15 cellular contexts compared by ENCODE assay signal in genomic region chr17:8868529-8868951, GRCh38. TPM values are rescaled to one million over a fixed set of nuclear protein-coding genes. Genes with fewer than 3 reads are reported as not detected.
DNase-seq lines count a peak whose midpoint lies in the region; ATAC-seq, FAIRE-seq and TF ChIP-seq lines count a peak whose summit lies in the region.
"Had no signal": no experiment of that assay in that cellular context is flagged by ENCODE, and none has a peak within 500 bp of the region (broad histone marks: within the 10 kb centered on the region; RNA-seq: fewer than 3 reads in every experiment).

No MANE protein-coding gene starts in this region.

- H3K27ac Mint-ChIP-seq in dendritic cell treated with granulocyte-macrophage colony-stimulating factor and Interleukin-4, amounts not matched to agents 40 ng/mL and 50 ng/mL, for 4 days, result peak overlapping the region; percentile 80
- H3K27ac Mint-ChIP-seq: CD4-positive, alpha-beta T cell had no signal

- peaks cover 82% of the 10 kb centered on the region for H3K4me1 Mint-ChIP-seq in dendritic cell treated with granulocyte-macrophage colony-stimulating factor and Interleukin-4, amounts not matched to agents 40 ng/mL and 50 ng/mL, for 4 days (ENCODE audit: low read depth)

- H3K27me3 Mint-ChIP-seq in dendritic cell treated with granulocyte-macrophage colony-stimulating factor and Interleukin-4, amounts not matched to agents 40 ng/mL and 50 ng/mL, for 4 days, result no peaks in the 10 kb centered on the region
- H3K27me3 Mint-ChIP-seq: CD4-positive, alpha-beta T cell had no signal

- peaks cover 22% of the 10 kb centered on the region for H3K36me3 Mint-ChIP-seq in dendritic cell treated with granulocyte-macrophage colony-stimulating factor and Interleukin-4, amounts not matched to agents 40 ng/mL and 50 ng/mL, for 4 days (ENCODE audit: low read depth)

- H3K4me3 Mint-ChIP-seq in dendritic cell treated with granulocyte-macrophage colony-stimulating factor and Interleukin-4, amounts not matched to agents 40 ng/mL and 50 ng/mL, for 4 days, result no peak overlapping the region

- ATAC-seq in GM19397 (IDR thresholded peaks at IDR 0.05; ENCODE audit: unreplicated experiment), result peak; percentile 49
- peak; percentile 55 for ATAC-seq in HG03432 (IDR thresholded peaks at IDR 0.05; ENCODE audit: unreplicated experiment)
- no peak for ATAC-seq in HG02571 (IDR thresholded peaks at IDR 0.05; ENCODE audit: unreplicated experiment)
- ATAC-seq in left cardiac atrium, result no peak
- ATAC-seq: left lobe of liver, Panc1 had no signal

- no peak for DNase-seq in GM12892 (ENCODE audit: insufficient read length)
- no peak for DNase-seq in NCI-H524 treated with DMSO at 0.1 percent for 48 hours (lab: John Stamatoyannopoulos, UW)
- DNase-seq in NK-92 (lab: John Stamatoyannopoulos, UW; ENCODE audit: unreplicated experiment), result no peak
- DNase-seq in left cardiac atrium, result no peak
- DNase-seq: activated CD4-positive, alpha-beta T cell treated with anti-CD3 and anti-CD28 coated beads, Interleukin-2, amount 50 U/mL, for 1 hour; CD4-positive, alpha-beta T cell; SW 1271 had no signal

- TF ChIP-seq POLR2A in GM12892 (IDR thresholded peaks at IDR 0.05; ENCODE audit: low read depth, low read length), result no peak

- intact Hi-C loops in dendritic cell treated with granulocyte-macrophage colony-stimulating factor and Interleukin-4, amounts not matched to agents 40 ng/mL and 50 ng/mL, for 4 days (cut with micrococcal nuclease), result no loop called here
- intact Hi-C loops in left cardiac atrium (cut with DNase I), result no loop called here

- peak; percentile 95 for FAIRE-seq in GM12892 (lab: Jason Lieb, UNC)

- H3K9me3 Mint-ChIP-seq in dendritic cell treated with granulocyte-macrophage colony-stimulating factor and Interleukin-4, amounts not matched to agents 40 ng/mL and 50 ng/mL, for 4 days, result no peaks in the 10 kb centered on the region
- H3K9me3 Mint-ChIP-seq: CD4-positive, alpha-beta T cell had no signal

RNA-seq across cellular contexts. Expression of gene PIK3R6, which starts 1.1 kb away (rescaled TPM):
- polyA plus RNA-seq in GM12892 (2012; ENCODE audit: missing spikeins), result 81.7 TPM
- 1 to 10 TPM in 1 of 2 donors, under 1 TPM in 1; 0.79 to 1.1 TPM for total RNA-seq in left cardiac atrium
- total RNA-seq: HT1080 had no signal
- polyA plus RNA-seq: neural cell had no signal

Comparison
In these comparisons a context has a peak if more than half of its experiments do, and no peak if none do; other contexts are left out.
1. ATAC-seq: peak in GM19397 (single experiment) and HG03432 (single experiment); none in HG02571 (single experiment) and left cardiac atrium (0 of 2).